11 cellular contexts compared by ENCODE assay signal in genomic region chr1:204094262-204095247, GRCh38. TPM values are rescaled to one million over a fixed set of nuclear protein-coding genes. Genes with fewer than 3 reads are reported as not detected.
DNase-seq lines count a peak whose midpoint lies in the region; ATAC-seq and TF ChIP-seq lines count a peak whose summit lies in the region.
"Had no signal": no experiment of that assay in that cellular context is flagged by ENCODE, and none has a peak within 500 bp of the region (broad histone marks: within the 10 kb centered on the region; RNA-seq: fewer than 3 reads in every experiment).

No MANE protein-coding gene starts in this region.

- no peaks in the 10 kb centered on the region for H3K36me3 Mint-ChIP-seq in stimulated activated naive CD8-positive, alpha-beta T cell treated with anti-CD3 and anti-CD28 coated beads, Interleukin-15, Interleukin-2, amounts not matched to agents 100 ng/mL and 50 ng/mL, for 24 hours (ENCODE audit: low read depth)
- H3K36me3 Mint-ChIP-seq: T-cell had no signal

- CTCF ChIA-PET in SK-N-SH (lab: Yijun Ruan, JAX): interaction anchor here (1.1 to 1.3 kb wide), 2 partner anchors 35 to 95 kb away, joined by 5 read pairs; no protein-coding TSS in a partner anchor

- H3K79me2 ChIP-seq in SK-N-SH (ENCODE audit: insufficient read depth): no peaks in the 10 kb centered on the region; the same call in 1 of the 2 replicates

- no peak for DNase-seq in stimulated activated naive CD8-positive, alpha-beta T cell treated with anti-CD3 and anti-CD28 coated beads, Interleukin-15, amount 100 ng/mL, for 72 hours
- DNase-seq in heart left ventricle (peak in 4 of 5 donors; percentile 39 to 73 (median 52)), uterus (peak in 1 of 2 donors; percentile 48), KBM-7 (no peak), SK-N-SH (no peak)
- no peak for DNase-seq in activated CD4-positive, alpha-beta T cell treated with anti-CD3 and anti-CD28 coated beads, Interleukin-2, amount 50 U/mL, for 4 hours
- DNase-seq: activated CD4-positive, alpha-beta T cell treated with anti-CD3 and anti-CD28 coated beads, Interleukin-2, amount 10 ng/mL, durations not matched to agents 24 days and 14 days; NCI-H2171 treated with DMSO at 0.1 percent for 48 hours; T-cell had no signal

- no peak overlapping the region for H3K9ac ChIP-seq in SK-N-SH

- in situ Hi-C loops in KBM-7 (cut with MboI; ENCODE audit: low pct_unique_long_range_greater_than_20kb, low sequenced_read_pairs): no loop called here

- TF ChIP-seq EP300 in SK-N-SH (IDR thresholded peaks at IDR 0.05; ENCODE audit: borderline replicate concordance in 1 of 2, low read depth in 1 of 2, low read length in 1 of 2): no peak

- TF ChIP-seq RAD21 in SK-N-SH (IDR thresholded peaks at IDR 0.05; ENCODE audit: low read length): no peak

- TF ChIP-seq POLR2A in heart left ventricle (IDR thresholded peaks at IDR 0.05) (no peak), uterus (IDR thresholded peaks at IDR 0.05) (no peak)

- no peak overlapping the region for H3K4me3 Mint-ChIP-seq in stimulated activated naive CD8-positive, alpha-beta T cell treated with anti-CD3 and anti-CD28 coated beads, Interleukin-15, Interleukin-2, amounts not matched to agents 100 ng/mL and 50 ng/mL, for 24 hours
- H3K4me3 Mint-ChIP-seq in stimulated activated naive CD8-positive, alpha-beta T cell treated with anti-CD3 and anti-CD28 coated beads, Interleukin-15, amount 100 ng/mL, for 72 hours: no peak overlapping the region
- H3K4me3 Mint-ChIP-seq: activated CD4-positive, alpha-beta T cell treated with anti-CD3 and anti-CD28 coated beads, Interleukin-2, amount 10 ng/mL, durations not matched to agents 24 days and 14 days; T-cell had no signal

- H3K27ac ChIP-seq in heart left ventricle: peak overlapping the region in 6 of 12 donors; percentile 4 to 53 (median 42)
- peak overlapping the region; percentile 62 for H3K27ac ChIP-seq in mesodermal cell (ENCODE audit: low read depth, low read length, severe bottlenecking)
- peak overlapping the region; percentile 37 to 99 for H3K27ac ChIP-seq in uterus
- H3K27ac ChIP-seq in SK-N-SH (ENCODE audit: low read depth in 2 of 2, low read length in 1 of 2): no peak overlapping the region

- H3K4me1 ChIP-seq in heart left ventricle: peaks cover 0 to 63% (median 28%) of the 10 kb centered on the region in 12 donors
- peaks cover 6% of the 10 kb centered on the region for H3K4me1 ChIP-seq in mesodermal cell (ENCODE audit: control insufficient read depth, insufficient read depth, low read length, poor library complexity, severe bottlenecking)
- H3K4me1 ChIP-seq in uterus: peaks cover 9 to 39% of the 10 kb centered on the region in 2 donors
- H3K4me1 ChIP-seq in SK-N-SH (ENCODE audit: control insufficient read depth in 1 of 2, insufficient read depth in 2 of 2, low read depth in 1 of 2, low read length in 1 of 2): peaks cover 0 to 13% of the 10 kb centered on the region in 2 experiments; a peak in 1 of 4 replicates

- no peaks in the 10 kb centered on the region for H4K20me1 ChIP-seq in SK-N-SH (ENCODE audit: insufficient read depth)

- H3K36me3 ChIP-seq in heart left ventricle (no peaks in the 10 kb centered on the region), mesodermal cell (ENCODE audit: control insufficient read depth, insufficient read depth, low read length) (no peaks in the 10 kb centered on the region), uterus (no peaks in the 10 kb centered on the region), SK-N-SH (replicated peaks in 1 of 2; ENCODE audit: control insufficient read depth in 1 of 2, insufficient read depth in 2 of 2, low read length in 1 of 2) (no peaks in the 10 kb centered on the region)

- POLR2A ChIA-PET in SK-N-SH (lab: Yijun Ruan, JAX): no interaction called here

- H3F3A ChIP-seq in SK-N-SH (replicated peaks; ENCODE audit: insufficient read depth): no peaks in the 10 kb centered on the region

- no peak for ATAC-seq in stimulated activated naive CD8-positive, alpha-beta T cell treated with anti-CD3 and anti-CD28 coated beads, Interleukin-15, amount 100 ng/mL, for 72 hours
- ATAC-seq in heart left ventricle: peak; percentile 60 to 78 (median 71)
- ATAC-seq: T-cell had no signal

- no peak overlapping the region for H2AFZ ChIP-seq in SK-N-SH (ENCODE audit: low read depth)

- H3K27me3 ChIP-seq in heart left ventricle: no peaks in the 10 kb centered on the region
- H3K27me3 ChIP-seq in uterus: no peaks in the 10 kb centered on the region
- H3K27me3 ChIP-seq in SK-N-SH (ENCODE audit: insufficient read depth): no peaks in the 10 kb centered on the region

- peaks cover 23% of the 10 kb centered on the region for H3K4me1 Mint-ChIP-seq in stimulated activated naive CD8-positive, alpha-beta T cell treated with anti-CD3 and anti-CD28 coated beads, Interleukin-15, Interleukin-2, amounts not matched to agents 100 ng/mL and 50 ng/mL, for 24 hours (ENCODE audit: low read depth)
- no peaks in the 10 kb centered on the region for H3K4me1 Mint-ChIP-seq in stimulated activated naive CD8-positive, alpha-beta T cell treated with anti-CD3 and anti-CD28 coated beads, Interleukin-15, amount 100 ng/mL, for 72 hours
- H3K4me1 Mint-ChIP-seq: activated CD4-positive, alpha-beta T cell treated with anti-CD3 and anti-CD28 coated beads, Interleukin-2, amount 10 ng/mL, durations not matched to agents 24 days and 14 days had no signal

- H3K9me3 Mint-ChIP-seq in stimulated activated naive CD8-positive, alpha-beta T cell treated with anti-CD3 and anti-CD28 coated beads, Interleukin-15, Interleukin-2, amounts not matched to agents 100 ng/mL and 50 ng/mL, for 24 hours: no peaks in the 10 kb centered on the region
- no peaks in the 10 kb centered on the region for H3K9me3 Mint-ChIP-seq in stimulated activated naive CD8-positive, alpha-beta T cell treated with anti-CD3 and anti-CD28 coated beads, Interleukin-15, amount 100 ng/mL, for 72 hours
- H3K9me3 Mint-ChIP-seq: activated CD4-positive, alpha-beta T cell treated with anti-CD3 and anti-CD28 coated beads, Interleukin-2, amount 10 ng/mL, durations not matched to agents 24 days and 14 days; T-cell had no signal

- no peak overlapping the region for H3K4me3 ChIP-seq in heart left ventricle
- no peak overlapping the region for H3K4me3 ChIP-seq in mesodermal cell (ENCODE audit: extremely low read depth, insufficient read depth, low read length, poor library complexity, severe bottlenecking)
- H3K4me3 ChIP-seq in uterus: no peak overlapping the region
- no peak overlapping the region for H3K4me3 ChIP-seq in SK-N-SH (ENCODE audit: low read depth in 2 of 2, low read length in 1 of 2)

- H3K27me3 Mint-ChIP-seq in stimulated activated naive CD8-positive, alpha-beta T cell treated with anti-CD3 and anti-CD28 coated beads, Interleukin-15, Interleukin-2, amounts not matched to agents 100 ng/mL and 50 ng/mL, for 24 hours: no peaks in the 10 kb centered on the region
- no peaks in the 10 kb centered on the region for H3K27me3 Mint-ChIP-seq in stimulated activated naive CD8-positive, alpha-beta T cell treated with anti-CD3 and anti-CD28 coated beads, Interleukin-15, amount 100 ng/mL, for 72 hours

- no peaks in the 10 kb centered on the region for H3K9me2 ChIP-seq in SK-N-SH

- H3K4me2 ChIP-seq in SK-N-SH: no peak overlapping the region

- 48 to 55% (median 50%) methylated on average over 19 of the region's 19 CpGs for WGBS in heart left ventricle, 4 donors
- 58 to 72% methylated on average over 10 to 13 of the region's 19 CpGs for WGBS in mesodermal cell (ENCODE audit: insufficient coverage in 2 of 2), 2 experiments
- WGBS in SK-N-SH (ENCODE audit: low lambda C conversion rate): 89% methylated on average over 18 of the region's 19 CpGs

- peak overlapping the region; percentile 68 for H3K27ac Mint-ChIP-seq in stimulated activated naive CD8-positive, alpha-beta T cell treated with anti-CD3 and anti-CD28 coated beads, Interleukin-15, Interleukin-2, amounts not matched to agents 100 ng/mL and 50 ng/mL, for 24 hours
- H3K27ac Mint-ChIP-seq in stimulated activated naive CD8-positive, alpha-beta T cell treated with anti-CD3 and anti-CD28 coated beads, Interleukin-15, amount 100 ng/mL, for 72 hours: peak overlapping the region in 1 of 2 donors; percentile 61
- H3K27ac Mint-ChIP-seq: activated CD4-positive, alpha-beta T cell treated with anti-CD3 and anti-CD28 coated beads, Interleukin-2, amount 10 ng/mL, durations not matched to agents 24 days and 14 days; T-cell had no signal

- no peaks in the 10 kb centered on the region for H3K9me3 ChIP-seq in heart left ventricle
- H3K9me3 ChIP-seq in mesodermal cell (ENCODE audit: control insufficient read depth, low read length): no peaks in the 10 kb centered on the region
- H3K9me3 ChIP-seq in uterus: no peaks in the 10 kb centered on the region
- no peaks in the 10 kb centered on the region for H3K9me3 ChIP-seq in SK-N-SH

- TF ChIP-seq CTCF in heart left ventricle (IDR thresholded peaks at IDR 0.05): no peak
- no peak for TF ChIP-seq CTCF in uterus (IDR thresholded peaks at IDR 0.05)
- no peak for TF ChIP-seq CTCF in SK-N-SH (IDR thresholded peaks at IDR 0.05)

- intact Hi-C loops in heart left ventricle (cut with DNase I) (no loop called here), uterus (cut with DNase I; ENCODE audit: low total_unique reads) (no loop called here)

TF ChIP-seq in SK-N-SH, 30 proteins besides CTCF, POLR2A, EP300 and RAD21 (continues in another document):
- TF ChIP-seq TEAD4 (IDR thresholded peaks at IDR 0.05; ENCODE audit: borderline replicate concordance, insufficient read depth): no peak

RNA-seq across cellular contexts. Expression of gene SOX13, which starts 21.6 kb away (rescaled TPM):
- total RNA-seq in heart left ventricle: 10 to 100 TPM in 8 of 9 donors, 1 to 10 TPM in 1; 8.8 to 16.0 (median 13.0) TPM
- 1 to 10 TPM; 8.2 to 8.5 TPM for polyA plus RNA-seq in heart left ventricle
- 39.5 TPM for polyA plus RNA-seq in mesodermal cell (2013, experiment 1 of 2)
- 28.5 TPM for polyA plus RNA-seq in mesodermal cell (2013, experiment 2 of 2)
- 100 to 1,000 TPM in 1 of 4 donors, 10 to 100 TPM in 3; 15.7 to 139 (median 37.9) TPM for total RNA-seq in uterus
- polyA plus RNA-seq in SK-N-SH (2012; rRNA removed): 7.2 and 10.6 TPM in 2 replicates
- 4.4 and 6.1 TPM in 2 replicates for polyA plus RNA-seq in SK-N-SH (2012; cell fraction: cytosol; rRNA removed)
- 21.8 and 23.2 TPM in 2 replicates for polyA plus RNA-seq in SK-N-SH (2012; cell fraction: nucleus; rRNA removed)
- total RNA-seq: activated CD4-positive, alpha-beta T cell treated with anti-CD3 and anti-CD28 coated beads, Interleukin-2, amount 10 ng/mL, durations not matched to agents 24 days and 14 days had no signal

RNA-seq across cellular contexts. Expression of gene ETNK2, which starts 57.3 kb away (rescaled TPM):
- total RNA-seq in heart left ventricle: 10 to 100 TPM in 1 of 9 donors, 1 to 10 TPM in 8; 1.1 to 16.3 (median 2.5) TPM
- polyA plus RNA-seq in heart left ventricle: 1 to 10 TPM; 3.0 to 6.5 TPM
- polyA plus RNA-seq in mesodermal cell (2013, experiment 1 of 2): 11.3 TPM
- 10.0 TPM for polyA plus RNA-seq in mesodermal cell (2013, experiment 2 of 2)
- total RNA-seq in uterus: 10 to 100 TPM in 3 of 4 donors, 1 to 10 TPM in 1; 2.3 to 23.9 (median 13.9) TPM
- 16.1 and 20.1 TPM in 2 replicates for polyA plus RNA-seq in SK-N-SH (2012; rRNA removed)
- 16.7 and 18.3 TPM in 2 replicates for polyA plus RNA-seq in SK-N-SH (2012; cell fraction: cytosol; rRNA removed)
- polyA plus RNA-seq in SK-N-SH (2012; cell fraction: nucleus; rRNA removed): 8.4 and 10.6 TPM in 2 replicates
- total RNA-seq: activated CD4-positive, alpha-beta T cell treated with anti-CD3 and anti-CD28 coated beads, Interleukin-2, amount 10 ng/mL, durations not matched to agents 24 days and 14 days had no signal

Comparison
In these comparisons a context has a peak if more than half of its experiments do, and no peak if none do; other contexts are left out.
1. DNase-seq: peak in heart left ventricle (4 of 5); none in stimulated activated naive CD8-positive, alpha-beta T cell treated with anti-CD3 and anti-CD28 coated beads, Interleukin-15, amount 100 ng/mL, for 72 hours (0 of 2), KBM-7 (single experiment), SK-N-SH (single experiment) and activated CD4-positive, alpha-beta T cell treated with anti-CD3 and anti-CD28 coated beads, Interleukin-2, amount 50 U/mL, for 4 hours (0 of 2).
2. H3K27ac ChIP-seq: peak in mesodermal cell (single experiment) and uterus (2 of 2); none in SK-N-SH (0 of 2).